Comparison of ENCODE assay signal across 11 cellular contexts in genomic region chr2:64277101-64277849, GRCh38.
A peak's percentile ranks its signal among the peaks of the same experiment; 100 is the strongest.
DNase-seq lines count a peak whose midpoint lies in the region; FAIRE-seq and TF ChIP-seq lines count a peak whose summit lies in the region.
"Had no signal": no experiment of that assay in that cellular context is flagged by ENCODE, and none has a peak within 500 bp of the region (broad histone marks: within the 10 kb centered on the region; RNA-seq: fewer than 3 reads in every experiment).

No MANE protein-coding gene starts in this region.

- H3K27ac ChIP-seq in left ventricle myocardium inferior (replicated peaks) (peak overlapping the region; percentile 18), layer of hippocampus (ENCODE audit: low read depth, low read length) (peak overlapping the region; percentile 16)

- no peak overlapping the region for H3K4me3 ChIP-seq in left ventricle myocardium inferior
- H3K4me3 ChIP-seq: heart right ventricle had no signal

- intact Hi-C loops in left ventricle myocardium inferior (cut with micrococcal nuclease), result no loop called here
- intact Hi-C loops in cardiac septum (cut with DNase I), result no loop called here

- H3K27me3 ChIP-seq in left ventricle myocardium inferior (ENCODE audit: low read depth), result no peaks in the 10 kb centered on the region
- H3K27me3 ChIP-seq in layer of hippocampus (ENCODE audit: control insufficient read depth, insufficient read depth, low read length), result no peaks in the 10 kb centered on the region
- H3K27me3 ChIP-seq: heart right ventricle had no signal

- no peaks in the 10 kb centered on the region for H3K36me3 Mint-ChIP-seq in activated naive CD8-positive, alpha-beta T cell treated with anti-CD3 and anti-CD28 coated beads for 36 hours
- H3K36me3 Mint-ChIP-seq in type B pancreatic cell, result no peaks in the 10 kb centered on the region

- peaks cover 23% of the 10 kb centered on the region for H3K4me1 Mint-ChIP-seq in activated naive CD8-positive, alpha-beta T cell treated with anti-CD3 and anti-CD28 coated beads for 36 hours
- H3K4me1 Mint-ChIP-seq in type B pancreatic cell (ENCODE audit: unreplicated experiment), result peaks cover 31% of the 10 kb centered on the region

- TF ChIP-seq CTCF in left ventricle myocardium inferior (IDR thresholded peaks at IDR 0.05; ENCODE audit: borderline replicate concordance) (no peak), type B pancreatic cell (conservative IDR thresholded peaks at IDR 0.05) (no peak)

- no peaks in the 10 kb centered on the region for H3K27me3 Mint-ChIP-seq in activated naive CD8-positive, alpha-beta T cell treated with anti-CD3 and anti-CD28 coated beads for 36 hours
- H3K27me3 Mint-ChIP-seq in type B pancreatic cell, result no peaks in the 10 kb centered on the region

- H3K27ac Mint-ChIP-seq in activated naive CD8-positive, alpha-beta T cell treated with anti-CD3 and anti-CD28 coated beads for 36 hours, result peak overlapping the region; percentile 60
- peak overlapping the region; percentile 98 for H3K27ac Mint-ChIP-seq in type B pancreatic cell
- H3K27ac Mint-ChIP-seq: activated T-cell treated with anti-CD3 and anti-CD28 coated beads, Interleukin-2, amount 50 U/mL, for 72 hours had no signal

- no peaks in the 10 kb centered on the region for H3K36me3 ChIP-seq in left ventricle myocardium inferior
- H3K36me3 ChIP-seq: heart right ventricle had no signal

- H3K4me1 ChIP-seq in left ventricle myocardium inferior, result peaks cover 27% of the 10 kb centered on the region

- no peak overlapping the region for H3K4me3 Mint-ChIP-seq in activated naive CD8-positive, alpha-beta T cell treated with anti-CD3 and anti-CD28 coated beads for 36 hours
- H3K4me3 Mint-ChIP-seq in type B pancreatic cell, result peak overlapping the region; percentile 58
- H3K4me3 Mint-ChIP-seq: activated T-cell treated with anti-CD3 and anti-CD28 coated beads, Interleukin-2, amount 50 U/mL, for 72 hours had no signal

- no peaks in the 10 kb centered on the region for H3K9me3 ChIP-seq in left ventricle myocardium inferior (replicated peaks)
- H3K9me3 ChIP-seq: heart right ventricle had no signal

- DNase-seq in left ventricle myocardium inferior, result no peak
- DNase-seq in cardiac septum (ENCODE audit: low spot score), result no peak
- no peak for DNase-seq in activated naive CD8-positive, alpha-beta T cell treated with anti-CD3 and anti-CD28 coated beads for 36 hours
- no peak for DNase-seq in type B pancreatic cell (ENCODE audit: extremely low spot score, unreplicated experiment)
- no peak for DNase-seq in urothelium cell line (ENCODE audit: low spot score)
- DNase-seq in NCI-H1436 treated with DMSO at 0.1 percent for 48 hours (lab: John Stamatoyannopoulos, UW), result no peak
- no peak for DNase-seq in activated CD4-positive, alpha-beta T cell treated with anti-CD3 and anti-CD28 coated beads, Interleukin-2, amount 50 U/mL, for 1 hour
- DNase-seq: activated T-cell treated with anti-CD3 and anti-CD28 coated beads, Interleukin-2, amount 50 U/mL, for 72 hours; heart right ventricle; NCI-H2029 had no signal

- no peak for FAIRE-seq in urothelium cell line (lab: Jason Lieb, UNC)

- no peaks in the 10 kb centered on the region for H3K9me3 Mint-ChIP-seq in activated naive CD8-positive, alpha-beta T cell treated with anti-CD3 and anti-CD28 coated beads for 36 hours
- no peaks in the 10 kb centered on the region for H3K9me3 Mint-ChIP-seq in type B pancreatic cell
- H3K9me3 Mint-ChIP-seq: activated T-cell treated with anti-CD3 and anti-CD28 coated beads, Interleukin-2, amount 50 U/mL, for 72 hours had no signal
